In genomic region chr7:143882611-143883078, GRCh38 we compare ENCODE assay signal across 1 cellular context.
A peak's percentile ranks its signal among the peaks of the same experiment; 100 is the strongest.
TF ChIP-seq lines count a peak whose summit lies in the region.

No MANE protein-coding gene starts in this region.

TF ChIP-seq in HepG2, 621 proteins besides CTCF, POLR2A, EP300 and RAD21 (continued from another document and continues in another):
- TF ChIP-seq ZNF318 (CRISPR knock-in tag; IDR thresholded peaks at IDR 0.05) (no peak), ZNF556 (CRISPR knock-in tag; IDR thresholded peaks at IDR 0.05; ENCODE audit: borderline replicate concordance) (0 out of 2 replicates have a peak, but pooled peaks have one; percentile 13), ZNF569 (CRISPR knock-in tag; IDR thresholded peaks at IDR 0.05; ENCODE audit: borderline replicate concordance) (no peak), FOXO4 (CRISPR knock-in tag; conservative IDR thresholded peaks at IDR 0.05) (no peak), ZBTB44 (CRISPR knock-in tag; IDR thresholded peaks at IDR 0.05) (no peak), ZNF512B (CRISPR knock-in tag; IDR thresholded peaks at IDR 0.05; ENCODE audit: borderline replicate concordance) (no peak), RFXAP (CRISPR knock-in tag; IDR thresholded peaks at IDR 0.05; ENCODE audit: borderline replicate concordance) (peak; percentile 16; the same call in 1 of the 2 replicates), ZNF720 (CRISPR knock-in tag; IDR thresholded peaks at IDR 0.05) (no peak), ZNF547 (CRISPR knock-in tag; IDR thresholded peaks at IDR 0.05) (no peak), PRDM10 (CRISPR knock-in tag; IDR thresholded peaks at IDR 0.05; ENCODE audit: low read depth) (0 out of 2 replicates have a peak, but pooled peaks have one; percentile 25), ZFP36L1 (CRISPR knock-in tag; IDR thresholded peaks at IDR 0.05) (no peak), ATF3 (CRISPR knock-in tag; IDR thresholded peaks at IDR 0.05) (no peak), MXD4 (CRISPR knock-in tag; IDR thresholded peaks at IDR 0.05) (0 out of 2 replicates have a peak, but pooled peaks have one; percentile 15), ATF6 (CRISPR knock-in tag; conservative IDR thresholded peaks at IDR 0.05) (no peak), ZNF234 (CRISPR knock-in tag; conservative IDR thresholded peaks at IDR 0.05) (no peak), KLF11 (CRISPR knock-in tag; IDR thresholded peaks at IDR 0.05) (no peak), MIXL1 (CRISPR knock-in tag; IDR thresholded peaks at IDR 0.05) (0 out of 2 replicates have a peak, but pooled peaks have one; percentile 29), MEF2D (CRISPR knock-in tag; IDR thresholded peaks at IDR 0.05) (no peak), KDM5A (IDR thresholded peaks at IDR 0.05; ENCODE audit: borderline replicate concordance, low read length) (0 out of 2 replicates have a peak, but pooled peaks have one; percentile 12), PHF8 (CRISPR knock-in tag; IDR thresholded peaks at IDR 0.05) (peak; percentile 67), NFATC3 (CRISPR knock-in tag; IDR thresholded peaks at IDR 0.05) (no peak), GTF3A (CRISPR knock-in tag; conservative IDR thresholded peaks at IDR 0.05) (no peak), NCOA2 (CRISPR knock-in tag; IDR thresholded peaks at IDR 0.05) (0 out of 2 replicates have a peak, but pooled peaks have one; percentile 5), HIC2 (CRISPR knock-in tag; IDR thresholded peaks at IDR 0.05; ENCODE audit: low read depth) (0 out of 2 replicates have a peak, but pooled peaks have one; percentile 7), NR3C1 (CRISPR knock-in tag; IDR thresholded peaks at IDR 0.05) (no peak), SMARCE1 (IDR thresholded peaks at IDR 0.05; ENCODE audit: borderline replicate concordance) (no peak), KDM5B (CRISPR knock-in tag; IDR thresholded peaks at IDR 0.05; ENCODE audit: borderline replicate concordance) (peak; percentile 48; the same call in 1 of the 2 replicates), PREB (CRISPR knock-in tag; IDR thresholded peaks at IDR 0.05) (no peak), ZNF850 (CRISPR knock-in tag; conservative IDR thresholded peaks at IDR 0.05) (no peak)
